ENCODE assay signal across 13 cellular contexts in the genomic region with DNA sequence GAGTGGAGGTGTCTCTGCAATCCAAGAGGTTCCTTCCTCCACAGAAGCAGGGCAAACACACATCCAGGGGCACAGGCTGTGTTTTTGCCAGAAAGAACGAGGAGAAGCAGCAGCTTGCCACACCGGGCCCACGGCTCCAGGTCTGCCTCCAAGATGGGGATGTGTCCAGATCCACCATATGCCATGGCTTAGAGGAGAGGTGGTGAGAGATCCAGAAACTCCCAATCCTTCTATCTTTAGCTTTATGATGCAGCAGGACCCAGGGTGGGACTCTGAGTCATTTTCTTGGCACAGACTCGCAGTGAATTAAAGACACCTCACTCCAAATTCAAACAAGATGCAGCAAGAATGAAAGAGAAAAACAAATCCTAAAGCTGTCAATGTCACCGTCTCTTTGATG.
A peak's percentile ranks its signal among the peaks of the same experiment; 100 is the strongest.
DNase-seq lines count a peak whose midpoint lies in the region; ATAC-seq, FAIRE-seq and TF ChIP-seq lines count a peak whose summit lies in the region.
"Had no signal": no experiment of that assay in that cellular context is flagged by ENCODE, and none has a peak within 500 bp of the region (broad histone marks: within the 10 kb centered on the region; RNA-seq: fewer than 3 reads in every experiment).

No MANE protein-coding gene starts in this region.

- no peaks in the 10 kb centered on the region for H3K36me3 Mint-ChIP-seq in naive thymus-derived CD4-positive, alpha-beta T cell
- H3K36me3 Mint-ChIP-seq: CD8-positive, alpha-beta T cell had no signal

- H3K4me3 Mint-ChIP-seq in naive thymus-derived CD4-positive, alpha-beta T cell: no peak overlapping the region
- H3K4me3 Mint-ChIP-seq: activated CD4-positive, alpha-beta T cell treated with anti-CD3 and anti-CD28 coated beads, Interleukin-2, amount 10 ng/mL, durations not matched to agents 24 days and 14 days; CD8-positive, alpha-beta T cell had no signal

- no peak for FAIRE-seq in pancreas (lab: Jason Lieb, UNC)

- H3K27me3 ChIP-seq in RWPE2 (ENCODE audit: insufficient read depth, poor library complexity, severe bottlenecking) (no peaks in the 10 kb centered on the region), pancreas (peaks cover 0 to 17% (median 0%) of the 10 kb centered on the region in 4 donors)
- H3K27me3 ChIP-seq in naive thymus-derived CD4-positive, alpha-beta T cell (ENCODE audit: control insufficient read depth in 2 of 2, insufficient read depth in 2 of 2, low read length in 2 of 2): no peaks in the 10 kb centered on the region

- CTCF ChIA-PET in naive thymus-derived CD4-positive, alpha-beta T cell (lab: Charles Lee): no interaction called here

- TF ChIP-seq CTCF in RWPE2 (IDR thresholded peaks at IDR 0.05; ENCODE audit: poor library complexity, severe bottlenecking): no peak
- no peak for TF ChIP-seq CTCF in fibroblast of the aortic adventitia (IDR thresholded peaks at IDR 0.05; ENCODE audit: insufficient read depth, low read length)
- TF ChIP-seq CTCF in coronary artery (IDR thresholded peaks at IDR 0.05): no peak
- no peak for TF ChIP-seq CTCF in pancreas (IDR thresholded peaks at IDR 0.05)

- ATAC-seq in RWPE2 (ENCODE audit: low read depth): peak; percentile 60
- ATAC-seq in sciatic nerve: peak; percentile 63
- no peak for ATAC-seq in naive thymus-derived CD4-positive, alpha-beta T cell
- no peak for ATAC-seq in pancreas
- ATAC-seq: CD8-positive, alpha-beta T cell; mucosa of descending colon had no signal

- H3K27ac Mint-ChIP-seq in naive thymus-derived CD4-positive, alpha-beta T cell: no peak overlapping the region
- H3K27ac Mint-ChIP-seq: activated CD4-positive, alpha-beta T cell treated with anti-CD3 and anti-CD28 coated beads, Interleukin-2, amount 10 ng/mL, durations not matched to agents 24 days and 14 days; CD8-positive, alpha-beta T cell had no signal

- peaks cover 0 to 16% (median 5%) of the 10 kb centered on the region in 11 donors for H3K9me3 Mint-ChIP-seq in naive thymus-derived CD4-positive, alpha-beta T cell
- H3K9me3 Mint-ChIP-seq: activated CD4-positive, alpha-beta T cell treated with anti-CD3 and anti-CD28 coated beads, Interleukin-2, amount 10 ng/mL, durations not matched to agents 24 days and 14 days had no signal

- intact Hi-C loops in sciatic nerve (cut with DNase I) (no loop called here), pancreas (cut with DNase I) (no loop called here)
- intact Hi-C loops in naive thymus-derived CD4-positive, alpha-beta T cell (cut with micrococcal nuclease): no loop called here

- H3K4me1 ChIP-seq in RWPE2 (ENCODE audit: insufficient read depth, poor library complexity, severe bottlenecking): no peaks in the 10 kb centered on the region
- H3K4me1 ChIP-seq in naive thymus-derived CD4-positive, alpha-beta T cell (ENCODE audit: control insufficient read depth in 2 of 2, insufficient read depth in 2 of 2, low read length in 2 of 2): no peaks in the 10 kb centered on the region
- no peaks in the 10 kb centered on the region for H3K4me1 ChIP-seq in pancreas

- DNase-seq in G401 (ENCODE audit: low spot score) (peak; percentile 99), RWPE2 (ENCODE audit: low spot score) (no peak), fibroblast of the aortic adventitia (ENCODE audit: low read depth) (peak; percentile 89), sciatic nerve (ENCODE audit: low spot score) (no peak), coronary artery (ENCODE audit: low spot score) (no peak), pancreas (no peak), GM19238 (ENCODE audit: insufficient read length, low spot score) (no peak)
- DNase-seq in naive thymus-derived CD4-positive, alpha-beta T cell: no peak
- DNase-seq: activated CD4-positive, alpha-beta T cell treated with anti-CD3 and anti-CD28 coated beads, Interleukin-2, amount 10 ng/mL, durations not matched to agents 24 days and 14 days; CD8-positive, alpha-beta T cell; MM.1S; mucosa of descending colon; NCI-H2171 treated with DMSO at 0.1 percent for 48 hours had no signal

- no peaks in the 10 kb centered on the region for H3K36me3 ChIP-seq in RWPE2 (ENCODE audit: low read depth)
- H3K36me3 ChIP-seq in naive thymus-derived CD4-positive, alpha-beta T cell (ENCODE audit: control insufficient read depth in 2 of 3, insufficient read depth in 3 of 3, low read length in 3 of 3): no peaks in the 10 kb centered on the region
- no peaks in the 10 kb centered on the region for H3K36me3 ChIP-seq in pancreas

- in situ Hi-C loops in G401 (cut with HindIII; ENCODE audit: low sequenced_read_pairs): no loop called here

- H3K27ac ChIP-seq in RWPE2 (ENCODE audit: poor library complexity, severe bottlenecking): no peak overlapping the region
- H3K27ac ChIP-seq in naive thymus-derived CD4-positive, alpha-beta T cell (ENCODE audit: low read depth, low read length): no peak overlapping the region
- no peak overlapping the region for H3K27ac ChIP-seq in coronary artery
- H3K27ac ChIP-seq in pancreas: no peak overlapping the region

- H3K4me1 Mint-ChIP-seq in naive thymus-derived CD4-positive, alpha-beta T cell: no peaks in the 10 kb centered on the region
- H3K4me1 Mint-ChIP-seq: activated CD4-positive, alpha-beta T cell treated with anti-CD3 and anti-CD28 coated beads, Interleukin-2, amount 10 ng/mL, durations not matched to agents 24 days and 14 days had no signal

- POLR2A ChIA-PET in naive thymus-derived CD4-positive, alpha-beta T cell (lab: Charles Lee): no interaction called here

- peaks cover 0 to 5% (median 0%) of the 10 kb centered on the region in 5 donors for H3K27me3 Mint-ChIP-seq in naive thymus-derived CD4-positive, alpha-beta T cell
- H3K27me3 Mint-ChIP-seq: activated CD4-positive, alpha-beta T cell treated with anti-CD3 and anti-CD28 coated beads, Interleukin-2, amount 10 ng/mL, durations not matched to agents 24 days and 14 days had no signal

- H3K9me3 ChIP-seq in RWPE2 (ENCODE audit: severe bottlenecking) (no peaks in the 10 kb centered on the region), pancreas (no peaks in the 10 kb centered on the region)
- H3K9me3 ChIP-seq in naive thymus-derived CD4-positive, alpha-beta T cell (ENCODE audit: control insufficient read depth in 2 of 3, low read length in 3 of 3): no peaks in the 10 kb centered on the region
- H3K9me3 ChIP-seq: mucosa of descending colon had no signal

- H3K4me3 ChIP-seq in RWPE2 (ENCODE audit: severe bottlenecking) (no peak overlapping the region), fibroblast of the aortic adventitia (ENCODE audit: low read depth, low read length) (no peak overlapping the region), coronary artery (no peak overlapping the region), pancreas (no peak overlapping the region)
- no peak overlapping the region for H3K4me3 ChIP-seq in naive thymus-derived CD4-positive, alpha-beta T cell (ENCODE audit: low read length)
- H3K4me3 ChIP-seq: mucosa of descending colon had no signal

- WGBS in pancreas, 2 donors: 46 to 51% methylated on average over 5 of the region's 5 CpGs

Comparison
In these comparisons a context has a peak if more than half of its experiments do, and no peak if none do; other contexts are left out.
1. DNase-seq: peak in G401 (single experiment) and fibroblast of the aortic adventitia (single experiment); none in RWPE2 (single experiment), sciatic nerve (single experiment), naive thymus-derived CD4-positive, alpha-beta T cell (0 of 9), coronary artery (single experiment), pancreas (0 of 6) and GM19238 (single experiment).
2. ATAC-seq: peak in RWPE2 (single experiment) and sciatic nerve (single experiment); none in naive thymus-derived CD4-positive, alpha-beta T cell (single experiment) and pancreas (0 of 4).